Comparison of ENCODE assay signal across 20 cellular contexts in genomic region chr1:246210751-246211150, GRCh38.
DNase-seq lines count a peak whose midpoint lies in the region; ATAC-seq and TF ChIP-seq lines count a peak whose summit lies in the region.
"Had no signal": no experiment of that assay in that cellular context is flagged by ENCODE, and none has a peak within 500 bp of the region (broad histone marks: within the 10 kb centered on the region; RNA-seq: fewer than 3 reads in every experiment).

No MANE protein-coding gene starts in this region.

- H3K27ac Mint-ChIP-seq in GM23338: no peak overlapping the region
- peak overlapping the region; percentile 5 for H3K27ac Mint-ChIP-seq in endothelial cell (ENCODE audit: unreplicated experiment)
- H3K27ac Mint-ChIP-seq in progenitor cell of endocrine pancreas: no peak overlapping the region
- H3K27ac Mint-ChIP-seq: T-helper 17 cell had no signal

- no peaks in the 10 kb centered on the region for H3K9me3 ChIP-seq in Karpas-422 (ENCODE audit: low read length)
- H3K9me3 ChIP-seq: Caco-2, heart right ventricle, psoas muscle, testis had no signal

- H3K27me3 ChIP-seq in GM23338 (ENCODE audit: insufficient read depth) (no peaks in the 10 kb centered on the region), Karpas-422 (ENCODE audit: low read length) (no peaks in the 10 kb centered on the region)
- H3K27me3 ChIP-seq: cardiac muscle cell, heart right ventricle, testis had no signal

- H3K4me1 Mint-ChIP-seq in GM23338 (peaks cover 8% of the 10 kb centered on the region; the same call in 2 of the 3 replicates), endothelial cell (ENCODE audit: unreplicated experiment) (no peaks in the 10 kb centered on the region), progenitor cell of endocrine pancreas (ENCODE audit: low read depth) (peaks cover 5% of the 10 kb centered on the region)
- H3K4me1 Mint-ChIP-seq: T-helper 17 cell had no signal

- H3K36me3 Mint-ChIP-seq in GM23338 (ENCODE audit: low read depth): no peaks in the 10 kb centered on the region
- no peaks in the 10 kb centered on the region for H3K36me3 Mint-ChIP-seq in endothelial cell (ENCODE audit: low read depth, unreplicated experiment)
- H3K36me3 Mint-ChIP-seq in progenitor cell of endocrine pancreas (ENCODE audit: insufficient read depth): no peaks in the 10 kb centered on the region

- H3K36me3 ChIP-seq in GM23338 (ENCODE audit: insufficient read depth): no peaks in the 10 kb centered on the region
- H3K36me3 ChIP-seq in Karpas-422 (ENCODE audit: insufficient read depth, low read length): no peaks in the 10 kb centered on the region
- H3K36me3 ChIP-seq: cardiac muscle cell, heart right ventricle had no signal

- H3K27me3 Mint-ChIP-seq in GM23338 (ENCODE audit: insufficient read depth, low read depth, poor library complexity) (no peaks in the 10 kb centered on the region), endothelial cell (ENCODE audit: unreplicated experiment) (no peaks in the 10 kb centered on the region), progenitor cell of endocrine pancreas (no peaks in the 10 kb centered on the region)
- H3K27me3 Mint-ChIP-seq: naive thymus-derived CD8-positive, alpha-beta T cell; T-helper 17 cell had no signal

- H2AFZ ChIP-seq in GM23338 (no peak overlapping the region), Karpas-422 (ENCODE audit: low read length) (no peak overlapping the region)

- peak; percentile 78 for DNase-seq in COLO668 (lab: John Stamatoyannopoulos, UW; ENCODE audit: unreplicated experiment)
- peak; percentile 79 for DNase-seq in GM23338 (ENCODE audit: low spot score)
- DNase-seq in NCI-H69 (lab: John Stamatoyannopoulos, UW): peak; percentile 72
- peak; percentile 65 for DNase-seq in endothelial cell (ENCODE audit: low spot score)
- no peak for DNase-seq in occipital lobe (lab: John Stamatoyannopoulos, UW)
- DNase-seq in Karpas-422: no peak
- DNase-seq in progenitor cell of endocrine pancreas (ENCODE audit: low spot score, unreplicated experiment): no peak
- DNase-seq: activated effector memory CD4-positive, alpha-beta T cell treated with Interleukin-2 at 50 U/mL for 16 hours; Caco-2; heart right ventricle; KG1; naive thymus-derived CD8-positive, alpha-beta T cell; psoas muscle; T-helper 17 cell; testis had no signal

- H4K20me1 ChIP-seq in GM23338 (replicated peaks; ENCODE audit: insufficient read depth) (no peaks in the 10 kb centered on the region; the same call in 1 of the 2 replicates), Karpas-422 (ENCODE audit: insufficient read depth, low read depth, low read length) (no peaks in the 10 kb centered on the region)

- H3K4me2 ChIP-seq in GM23338 (no peak overlapping the region), Karpas-422 (ENCODE audit: low read depth, low read length, poor library complexity, severe bottlenecking) (no peak overlapping the region)
- H3K4me2 ChIP-seq: smooth muscle cell had no signal

- ATAC-seq in GM23338: peak; percentile 94
- ATAC-seq in GM21619 (IDR thresholded peaks at IDR 0.05; ENCODE audit: unreplicated experiment): no peak
- ATAC-seq: activated CD4-positive, CD25-positive, alpha-beta regulatory T cell treated with anti-CD3 and anti-CD28 coated beads, Interleukin-2, amount 50 U/mL, for 24 hours; heart right ventricle; naive thymus-derived CD8-positive, alpha-beta T cell; psoas muscle; T-helper 17 cell had no signal

- H3K79me2 ChIP-seq in GM23338 (replicated peaks; ENCODE audit: insufficient read depth) (no peaks in the 10 kb centered on the region), Karpas-422 (ENCODE audit: low read length) (peaks cover 48% of the 10 kb centered on the region)

- no peaks in the 10 kb centered on the region for H3F3A ChIP-seq in GM23338 (replicated peaks; ENCODE audit: low read depth)

- TF ChIP-seq CTCF in GM23338 (conservative IDR thresholded peaks at IDR 0.05; ENCODE audit: low read depth in 2 of 2) (no peak), endothelial cell (IDR thresholded peaks at IDR 0.05; ENCODE audit: unreplicated experiment) (no peak), progenitor cell of endocrine pancreas (IDR thresholded peaks at IDR 0.05; ENCODE audit: unreplicated experiment) (no peak)

- peaks cover 6% of the 10 kb centered on the region for H3K4me1 ChIP-seq in GM23338 (ENCODE audit: insufficient read depth)
- H3K4me1 ChIP-seq in Karpas-422 (ENCODE audit: low read length): peaks cover 64% of the 10 kb centered on the region
- H3K4me1 ChIP-seq: psoas muscle, testis had no signal

- no peaks in the 10 kb centered on the region for H3K9me2 ChIP-seq in GM23338 (ENCODE audit: insufficient read depth)
- H3K9me2 ChIP-seq in Karpas-422 (replicated peaks; ENCODE audit: insufficient read depth, low read length): no peaks in the 10 kb centered on the region

- H3K27ac ChIP-seq in GM23338 (ENCODE audit: low read depth) (no peak overlapping the region), Karpas-422 (ENCODE audit: low read length) (no peak overlapping the region)
- H3K27ac ChIP-seq: cardiac muscle cell, heart right ventricle, HL-60, psoas muscle, testis had no signal

- no peak overlapping the region for H3K9ac ChIP-seq in Karpas-422 (ENCODE audit: low read length)

- H3K4me3 Mint-ChIP-seq in GM23338 (no peak overlapping the region), endothelial cell (ENCODE audit: unreplicated experiment) (no peak overlapping the region), progenitor cell of endocrine pancreas (ENCODE audit: low read depth) (no peak overlapping the region)
- H3K4me3 Mint-ChIP-seq: naive thymus-derived CD8-positive, alpha-beta T cell; T-helper 17 cell had no signal

- H3K9me3 Mint-ChIP-seq in GM23338: no peaks in the 10 kb centered on the region
- no peaks in the 10 kb centered on the region for H3K9me3 Mint-ChIP-seq in endothelial cell (ENCODE audit: unreplicated experiment)
- H3K9me3 Mint-ChIP-seq in progenitor cell of endocrine pancreas (ENCODE audit: low read depth): no peaks in the 10 kb centered on the region
- H3K9me3 Mint-ChIP-seq: naive thymus-derived CD8-positive, alpha-beta T cell had no signal

- H3K4me3 ChIP-seq in GM23338 (no peak overlapping the region), Karpas-422 (ENCODE audit: low read length) (no peak overlapping the region)
- H3K4me3 ChIP-seq: cardiac muscle cell, heart right ventricle, psoas muscle, smooth muscle cell, testis had no signal

TF ChIP-seq in GM23338, 12 proteins besides CTCF, POLR2A, EP300 and RAD21 (continues in another document):
- no peak for TF ChIP-seq JUNB (IDR thresholded peaks at IDR 0.05; ENCODE audit: unreplicated experiment)
- TF ChIP-seq STAT1 (IDR thresholded peaks at IDR 0.05; ENCODE audit: unreplicated experiment): no peak
- TF ChIP-seq EZH2 (IDR thresholded peaks at IDR 0.05; ENCODE audit: low read depth, unreplicated experiment): no peak
- TF ChIP-seq ETS1 (IDR thresholded peaks at IDR 0.05): no peak
- no peak for TF ChIP-seq NANOG (IDR thresholded peaks at IDR 0.05; ENCODE audit: borderline replicate concordance)

Comparison
In these comparisons a context has a peak if more than half of its experiments do, and no peak if none do; other contexts are left out.
1. DNase-seq: peak in COLO668 (single experiment), GM23338 (single experiment), NCI-H69 (single experiment) and endothelial cell (single experiment); none in occipital lobe (single experiment), Karpas-422 (single experiment) and progenitor cell of endocrine pancreas (single experiment).